ENCODE assay signal across 8 cellular contexts in the genomic region with DNA sequence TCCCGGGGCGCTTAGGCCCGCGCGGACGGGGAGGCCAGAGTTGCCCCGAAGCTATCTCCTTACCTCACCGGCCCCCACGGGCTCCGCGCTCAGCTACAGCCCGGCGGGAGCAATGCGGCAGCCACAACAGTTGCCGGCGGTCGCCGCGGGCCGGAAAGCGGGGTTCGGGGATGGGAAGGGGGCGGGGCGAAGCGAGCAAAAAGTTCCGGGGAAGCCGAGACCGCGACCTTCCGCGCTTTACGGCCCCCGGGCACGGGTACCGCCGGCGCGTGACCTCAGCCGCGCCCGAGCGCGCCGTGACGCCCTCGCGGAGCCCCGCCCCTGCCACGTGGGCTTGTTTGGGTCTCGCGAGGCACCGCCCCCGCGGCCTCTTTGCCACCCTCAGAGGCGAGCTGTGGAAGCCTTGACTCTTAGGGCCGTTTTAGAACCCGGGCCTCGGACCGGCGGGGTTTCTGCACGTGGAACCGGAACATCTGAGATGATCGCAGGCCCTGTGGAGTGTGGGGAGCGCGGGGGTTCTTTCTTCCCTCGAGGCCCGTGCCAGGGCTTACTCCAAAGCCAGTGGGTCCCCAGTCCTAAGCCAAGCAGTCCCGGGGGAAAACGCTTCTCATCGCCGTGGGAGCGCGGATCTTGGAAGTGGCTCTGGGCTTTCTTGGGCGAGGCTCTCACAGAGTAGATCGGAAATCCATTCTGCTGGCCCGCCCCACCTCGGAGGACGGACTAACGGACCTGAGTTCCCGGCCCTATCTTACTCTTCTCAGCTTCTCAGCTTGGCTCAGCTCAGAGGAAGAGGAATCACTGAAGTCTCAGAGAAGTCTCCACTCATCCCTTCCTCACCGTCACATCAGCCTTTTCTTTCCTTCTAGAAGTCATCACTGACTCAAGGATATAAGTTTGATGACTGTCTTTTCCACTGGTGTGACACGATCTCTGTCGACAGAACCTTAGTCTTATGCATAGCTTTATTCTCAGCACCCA. TPM values are rescaled to one million over a fixed set of nuclear protein-coding genes. Genes with fewer than 3 reads are reported as not detected.
DNase-seq lines count a peak whose midpoint lies in the region; ATAC-seq lines count a peak whose summit lies in the region.
"Not testable (repeated sequence)": the region's sequence is repeated elsewhere in the genome, so short reads cannot be mapped to it uniquely, and the experiment has no call there.

No MANE protein-coding gene starts in this region.

- DNase-seq in COLO829 (ENCODE audit: low spot score) (peak; percentile 66), HT1080 (ENCODE audit: low read depth) (peak; percentile 91), NOMO-1 treated with DMSO at 0.1 percent for 48 hours (lab: John Stamatoyannopoulos, UW; ENCODE audit: unreplicated experiment) (peak; percentile 79)
- peak; percentile 90 for DNase-seq in activated CD8-positive, alpha-beta memory T cell treated with anti-CD3 and anti-CD28 coated beads, Interleukin-2, amount 50 U/mL, for 1 hour (ENCODE audit: extremely low read depth)
- DNase-seq in stimulated activated CD8-positive, alpha-beta memory T cell treated with anti-CD3 and anti-CD28 coated beads, Interleukin-15, amount 100 ng/mL, for 1 hour (ENCODE audit: low read depth), result peak; percentile 94

- H3K4me1 ChIP-seq in endocrine pancreas (ENCODE audit: control insufficient read depth, insufficient read depth, low read length); mesodermal cell (ENCODE audit: control insufficient read depth, insufficient read depth, low read length, poor library complexity, severe bottlenecking): not testable (repeated sequence)

- peak overlapping the region; percentile 40 for H3K4me3 ChIP-seq in endocrine pancreas (ENCODE audit: control insufficient read depth, insufficient read depth, low read length)
- H3K4me3 ChIP-seq in mesodermal cell (ENCODE audit: extremely low read depth, insufficient read depth, low read length, poor library complexity, severe bottlenecking), result peak overlapping the region; percentile 65

- not testable (repeated sequence) for H3K9me3 ChIP-seq in endocrine pancreas (ENCODE audit: control insufficient read depth, low read length); mesodermal cell (ENCODE audit: control insufficient read depth, low read length)

- not testable (repeated sequence) for H3K36me3 ChIP-seq in endocrine pancreas (ENCODE audit: control insufficient read depth, insufficient read depth, low read length)
- H3K36me3 ChIP-seq in mesodermal cell (ENCODE audit: control insufficient read depth, insufficient read depth, low read length), result peaks cover 16% of the 10 kb centered on the region

- not testable (repeated sequence) for H3K27me3 ChIP-seq in endocrine pancreas (ENCODE audit: control insufficient read depth, insufficient read depth, low read length)

- H3K27ac ChIP-seq in mesodermal cell (ENCODE audit: low read depth, low read length, severe bottlenecking), result peak overlapping the region; percentile 86

- WGBS in mesodermal cell (ENCODE audit: insufficient coverage in 2 of 2), 2 experiments, result 0% methylated on average over 44 to 53 of the region's 83 CpGs

- peak overlapping the region; percentile 57 for H3K9ac ChIP-seq in endocrine pancreas (ENCODE audit: control insufficient read depth, insufficient read depth, low read length)

- peak; percentile 89 for ATAC-seq in GM21381 (IDR thresholded peaks at IDR 0.05; ENCODE audit: unreplicated experiment)

RNA-seq across cellular contexts. Expression of gene NPIPB15, which starts 7.8 kb away (rescaled TPM):
- not detected in 2 replicates for total RNA-seq in HT1080 (2014; rRNA removed; shearing (Covaris generic))
- not detected in 2 replicates for polyA plus RNA-seq in HT1080 (2015; cell fraction: cytosol; rRNA removed)
- polyA plus RNA-seq in HT1080 (2015; cell fraction: nucleus; rRNA removed), result 2.7 and 3.8 TPM in 2 replicates
- polyA plus RNA-seq in mesodermal cell (2013, experiment 1 of 2), result 10.0 TPM
- polyA plus RNA-seq in mesodermal cell (2013, experiment 2 of 2), result 7.3 TPM

RNA-seq across cellular contexts. Expression of gene CLEC18B, which starts 53.0 kb away (rescaled TPM):
- not detected in 2 replicates for total RNA-seq in HT1080 (2014; rRNA removed; shearing (Covaris generic))
- not detected in 2 replicates for polyA plus RNA-seq in HT1080 (2015; cell fraction: cytosol; rRNA removed)
- polyA plus RNA-seq in HT1080 (2015; cell fraction: nucleus; rRNA removed), result 0.62 TPM in 1 of 2 replicates, not detected in the other
- polyA plus RNA-seq in mesodermal cell (2013, experiment 1 of 2), result 9.7 TPM
- 6.7 TPM for polyA plus RNA-seq in mesodermal cell (2013, experiment 2 of 2)

Comparison
In these comparisons a context has a peak if more than half of its experiments do, and no peak if none do; other contexts are left out.
1. Peak in every context shown above with its lines: DNase-seq, ATAC-seq, H3K4me3 ChIP-seq and H3K27ac ChIP-seq.